Comparison of ENCODE assay signal across 15 cellular contexts in the genomic region with DNA sequence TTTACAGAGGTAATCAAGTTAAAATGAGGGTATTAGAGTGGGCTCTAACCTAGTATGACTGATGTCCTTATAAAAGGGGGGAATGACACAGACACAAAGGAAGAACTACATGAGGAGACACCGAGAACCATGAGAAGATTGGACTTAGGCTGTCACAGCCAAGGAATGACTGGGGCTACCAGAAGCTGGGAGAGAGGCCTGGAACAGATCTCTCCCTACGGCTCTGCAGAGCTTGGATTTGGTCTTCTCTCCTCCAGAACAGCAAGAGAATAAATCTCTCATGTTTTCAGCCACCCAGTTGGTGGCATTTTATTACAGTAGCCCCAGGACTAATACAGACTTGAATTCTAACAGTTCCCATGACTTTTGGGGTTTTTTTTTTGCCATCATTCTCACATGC.
"Had no signal": no experiment of that assay in that cellular context is flagged by ENCODE, and none has a peak within 500 bp of the region (broad histone marks: within the 10 kb centered on the region; RNA-seq: fewer than 3 reads in every experiment).

No MANE protein-coding gene starts in this region.

- H3K27ac ChIP-seq: cardiac muscle cell, neutrophil, SJCRH30 had no signal

- H3K9me3 ChIP-seq: neutrophil, SJCRH30 had no signal

- DNase-seq: activated CD4-positive, alpha-beta memory T cell treated with anti-CD3 and anti-CD28 coated beads for 36 hours; activated CD4-positive, alpha-beta T cell treated with anti-CD3 and anti-CD28 coated beads for 36 hours; activated CD8-positive, alpha-beta memory T cell treated with anti-CD3 and anti-CD28 coated beads, Interleukin-2, amount 10 ng/mL, durations not matched to agents 7 days and 5 days; activated naive CD4-positive, alpha-beta T cell treated with anti-CD3 and anti-CD28 coated beads, Interleukin-2, amount 50 U/mL, for 16 hours; activated T-cell treated with anti-CD3 and anti-CD28 coated beads, Interleukin-2, amount 50 U/mL, for 24 hours; immature natural killer cell; mammary epithelial cell; naive thymus-derived CD8-positive, alpha-beta T cell; SJCRH30; T-helper 17 cell; trophoblast cell had no signal

- H3K27me3 ChIP-seq: cardiac muscle cell, neutrophil, SJCRH30 had no signal

- FAIRE-seq: colon had no signal

- H3K4me3 ChIP-seq: cardiac muscle cell, SJCRH30 had no signal

- H3K4me1 ChIP-seq: SJCRH30 had no signal

- ATAC-seq: activated CD4-positive, alpha-beta T cell treated with anti-CD3 and anti-CD28 coated beads for 36 hours; activated CD8-positive, alpha-beta memory T cell treated with anti-CD3 and anti-CD28 coated beads, Interleukin-2, amount 10 ng/mL, durations not matched to agents 7 days and 5 days; esophagus mucosa; naive thymus-derived CD8-positive, alpha-beta T cell; T-helper 17 cell had no signal

- H3K36me3 ChIP-seq: cardiac muscle cell, neutrophil, SJCRH30 had no signal
